ENCODE assay signal across 8 cellular contexts in the genomic region with DNA sequence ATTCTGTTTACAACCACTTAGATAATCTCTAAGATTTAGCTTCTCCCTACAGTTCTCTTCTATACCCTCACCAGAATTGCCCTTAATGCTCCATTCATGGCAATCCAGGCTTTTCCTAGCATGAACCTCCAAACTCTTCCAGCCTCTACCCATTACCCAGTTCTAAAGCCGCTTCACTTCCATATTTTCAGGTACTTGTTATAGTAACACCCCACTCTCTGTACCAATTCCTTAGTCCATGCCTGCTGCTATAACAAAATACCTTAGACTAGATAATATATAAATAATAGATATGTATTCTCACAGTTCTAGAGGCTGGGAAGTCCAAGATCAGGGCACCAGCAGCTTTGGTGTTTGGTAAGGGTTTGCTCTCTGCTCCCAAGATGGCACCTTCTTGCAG.
"Had no signal": no experiment of that assay in that cellular context is flagged by ENCODE, and none has a peak within 500 bp of the region (broad histone marks: within the 10 kb centered on the region; RNA-seq: fewer than 3 reads in every experiment).

No MANE protein-coding gene starts in this region.

- H3K4me3 ChIP-seq: GM12878 had no signal

- DNase-seq: GDM1, GF-D8 had no signal

- FAIRE-seq: G401.6, GM12878, GM12891, GM12892, GM18507, GM19239 had no signal

- ATAC-seq: GM12878 had no signal
